In the genomic region with DNA sequence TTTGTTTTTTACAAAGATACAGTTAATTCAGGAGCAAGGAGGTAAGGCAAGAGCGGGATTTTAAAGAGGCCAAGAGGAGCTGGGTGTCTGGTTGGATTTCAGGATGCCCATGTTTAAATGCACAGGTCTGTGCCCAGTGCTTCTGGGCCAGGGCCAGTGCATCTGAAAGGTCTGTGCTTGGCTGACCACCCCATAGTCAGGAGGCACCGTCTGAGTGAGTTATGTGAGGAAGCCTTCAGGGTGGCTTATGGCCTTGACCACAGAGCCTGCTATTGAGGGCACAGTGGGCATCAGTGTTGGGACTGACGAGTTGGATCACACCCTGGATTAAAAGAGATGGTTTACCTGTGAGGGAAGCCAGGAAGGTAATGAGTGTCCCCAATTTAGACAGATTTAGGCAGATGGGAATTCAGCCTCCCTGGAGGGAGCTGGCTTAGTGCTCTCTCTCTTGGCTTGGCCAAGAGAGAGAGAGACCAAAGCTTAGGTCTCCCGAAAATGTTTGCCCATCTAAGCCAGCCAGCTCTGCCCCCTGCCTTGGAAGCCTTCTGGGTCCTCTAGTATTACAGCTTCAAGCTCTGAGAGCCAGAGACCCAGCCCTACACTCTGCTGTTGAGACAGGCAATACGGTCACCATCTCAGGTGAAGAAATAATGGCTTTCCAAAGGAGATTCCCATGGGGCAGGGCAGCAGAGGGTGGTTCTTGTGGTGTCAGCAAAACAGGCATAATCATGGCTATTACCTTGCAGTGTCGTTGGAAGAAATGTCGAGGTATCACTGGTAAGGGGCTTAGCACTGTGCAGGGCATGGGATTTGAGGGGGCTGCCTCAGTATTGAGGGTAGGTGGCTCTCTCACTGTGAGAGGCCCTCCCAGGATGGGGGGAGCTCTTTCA, we compare ENCODE assay signal across 1 cellular context.
A peak's percentile ranks its signal among the peaks of the same experiment; 100 is the strongest.
TF ChIP-seq lines count a peak whose summit lies in the region.

No MANE protein-coding gene starts in this region.

TF ChIP-seq in HepG2, 621 proteins besides CTCF, POLR2A, EP300 and RAD21:
- TF ChIP-seq, protein P1, sequence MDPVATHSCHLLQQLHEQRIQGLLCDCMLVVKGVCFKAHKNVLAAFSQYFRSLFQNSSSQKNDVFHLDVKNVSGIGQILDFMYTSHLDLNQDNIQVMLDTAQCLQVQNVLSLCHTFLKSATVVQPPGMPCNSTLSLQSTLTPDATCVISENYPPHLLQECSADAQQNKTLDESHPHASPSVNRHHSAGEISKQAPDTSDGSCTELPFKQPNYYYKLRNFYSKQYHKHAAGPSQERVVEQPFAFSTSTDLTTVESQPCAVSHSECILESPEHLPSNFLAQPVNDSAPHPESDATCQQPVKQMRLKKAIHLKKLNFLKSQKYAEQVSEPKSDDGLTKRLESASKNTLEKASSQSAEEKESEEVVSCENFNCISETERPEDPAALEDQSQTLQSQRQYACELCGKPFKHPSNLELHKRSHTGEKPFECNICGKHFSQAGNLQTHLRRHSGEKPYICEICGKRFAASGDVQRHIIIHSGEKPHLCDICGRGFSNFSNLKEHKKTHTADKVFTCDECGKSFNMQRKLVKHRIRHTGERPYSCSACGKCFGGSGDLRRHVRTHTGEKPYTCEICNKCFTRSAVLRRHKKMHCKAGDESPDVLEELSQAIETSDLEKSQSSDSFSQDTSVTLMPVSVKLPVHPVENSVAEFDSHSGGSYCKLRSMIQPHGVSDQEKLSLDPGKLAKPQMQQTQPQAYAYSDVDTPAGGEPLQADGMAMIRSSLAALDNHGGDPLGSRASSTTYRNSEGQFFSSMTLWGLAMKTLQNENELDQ (CRISPR knock-in tag; IDR thresholded peaks at IDR 0.05; ENCODE audit: borderline replicate concordance): no peak
- TF ChIP-seq MAFK (conservative IDR thresholded peaks at IDR 0.05 in 1 of 2, IDR thresholded peaks at IDR 0.05 in 1 of 2; ENCODE audit: low read length in 2 of 2) (peak; percentile 63 to 69), AKAP8 (CRISPR knock-in tag; IDR thresholded peaks at IDR 0.05) (no peak), MAFF (IDR thresholded peaks at IDR 0.05; ENCODE audit: low read depth, low read length) (peak; percentile 60; the same call in 1 of the 2 replicates)
TF ChIP-seq in HepG2: peak in this region for 2.
